Comparison of ENCODE assay signal across 8 cellular contexts in the genomic region with DNA sequence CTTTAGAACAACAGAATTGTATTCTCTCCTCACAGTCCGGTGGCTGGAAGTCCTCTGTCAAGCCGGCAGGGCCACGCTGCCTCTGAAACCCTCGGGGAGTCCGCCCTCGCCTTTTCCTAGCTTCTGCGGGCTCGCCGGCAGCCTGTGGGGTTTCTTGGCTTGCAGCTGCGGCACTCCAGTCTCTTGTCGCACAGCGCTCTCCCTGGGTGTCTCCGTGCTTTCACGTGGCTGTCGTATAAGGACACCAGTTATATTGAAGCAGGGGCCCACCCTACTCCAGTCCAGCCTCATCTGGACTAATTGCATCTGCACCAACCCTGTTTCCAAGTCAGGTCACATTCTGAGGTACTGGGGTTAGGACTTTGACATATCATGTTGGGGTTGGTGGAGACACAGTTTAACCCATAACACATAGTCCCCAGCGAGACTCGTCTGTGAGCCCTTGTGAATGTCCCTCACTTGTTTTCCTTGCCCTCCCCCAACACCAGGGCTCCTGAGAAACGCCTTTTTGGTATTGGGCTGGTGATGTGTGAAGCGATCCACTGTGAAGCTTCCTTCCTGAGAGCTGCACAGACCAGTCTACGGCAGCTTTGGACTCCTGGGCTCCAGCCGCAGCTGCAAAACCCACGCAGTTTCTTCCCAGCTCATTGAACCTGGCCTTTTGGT. TPM values are rescaled to one million over a fixed set of nuclear protein-coding genes. Genes with fewer than 3 reads are reported as not detected.
A peak's percentile ranks its signal among the peaks of the same experiment; 100 is the strongest.
DNase-seq lines count a peak whose midpoint lies in the region; ATAC-seq and TF ChIP-seq lines count a peak whose summit lies in the region.

No MANE protein-coding gene starts in this region.

- peak; percentile 30 for ATAC-seq in GM21447 (IDR thresholded peaks at IDR 0.05; ENCODE audit: unreplicated experiment)

- TF ChIP-seq POLR2A in lower leg skin (IDR thresholded peaks at IDR 0.05) = no peak

- intact Hi-C loops in ascending aorta (cut with DNase I) (loop anchor here (5.0 kb wide), 2 partner anchors 33 to 63 kb away; no protein-coding TSS in a partner anchor), lower leg skin (cut with DNase I; ENCODE audit: low total_unique reads) (no loop called here)

- whole genome bisulfite sequencing in HUES64 = 65% methylated on average over 20 of the region's 22 CpGs
- 36 to 56% methylated on average over 22 of the region's 22 CpGs for WGBS in lower leg skin, 2 donors

- DNase-seq in GM06990 (ENCODE audit: extremely low read depth, insufficient read length) (peak; percentile 78), ascending aorta (ENCODE audit: low spot score in 2 of 2) (peak in 1 of 2 donors; percentile 70), medulla oblongata (ENCODE audit: extremely low spot score) (peak; percentile 57), NOMO-1 (lab: John Stamatoyannopoulos, UW; ENCODE audit: unreplicated experiment in 2 of 2) (no peak), BE2C (no peak), lower leg skin (ENCODE audit: low spot score in 2 of 2) (no peak)

- H3K4me3 ChIP-seq in GM06990 (replicated peaks; ENCODE audit: low read depth, low read length) (peak overlapping the region; percentile 90), HUES64 (ENCODE audit: low read length) (no peak overlapping the region), ascending aorta (peak overlapping the region; percentile 41 to 47), BE2C (ENCODE audit: low read depth, low read length) (no peak overlapping the region), lower leg skin (ENCODE audit: low read depth, poor library complexity, severe bottlenecking) (no peak overlapping the region)

- H3K9ac ChIP-seq in HUES64 (ENCODE audit: low read depth, low read length) = peak overlapping the region; percentile 38

- H3K36me3 ChIP-seq in GM06990 (ENCODE audit: control insufficient read depth, insufficient read depth, low read length) (no peaks in the 10 kb centered on the region; the same call in 1 of the 2 replicates), HUES64 (ENCODE audit: insufficient read depth, low read length) (no peaks in the 10 kb centered on the region), ascending aorta (no peaks in the 10 kb centered on the region), BE2C (no peaks in the 10 kb centered on the region; the same call in 1 of the 2 replicates)

- H3K9me3 ChIP-seq in HUES64 (ENCODE audit: insufficient read depth, low read depth, low read length) (no peaks in the 10 kb centered on the region), ascending aorta (no peaks in the 10 kb centered on the region), BE2C (no peaks in the 10 kb centered on the region)

- no peaks in the 10 kb centered on the region for H3K27me3 ChIP-seq in GM06990 (replicated peaks; ENCODE audit: control insufficient read depth, insufficient read depth, low read length)
- H3K27me3 ChIP-seq in HUES64 (ENCODE audit: insufficient read depth, low read length) = no peaks in the 10 kb centered on the region
- no peaks in the 10 kb centered on the region for H3K27me3 ChIP-seq in ascending aorta
- no peaks in the 10 kb centered on the region for H3K27me3 ChIP-seq in BE2C

- H3K27ac ChIP-seq in HUES64 (ENCODE audit: low read depth, low read length) (peak overlapping the region; percentile 55; the same call in 1 of the 2 replicates), ascending aorta (peak overlapping the region; percentile 88 to 90)

- H3K4me1 ChIP-seq in HUES64 (ENCODE audit: insufficient read depth, low read length) (peaks cover 48% of the 10 kb centered on the region), ascending aorta (peaks cover 21 to 39% of the 10 kb centered on the region in 2 donors), BE2C (peaks cover 5% of the 10 kb centered on the region; the same call in 1 of the 2 replicates)

- TF ChIP-seq CTCF in GM06990 (IDR thresholded peaks at IDR 0.05; ENCODE audit: insufficient read depth, low read length, poor library complexity, severe bottlenecking) (no peak), ascending aorta (IDR thresholded peaks at IDR 0.05) (no peak), BE2C (IDR thresholded peaks at IDR 0.05; ENCODE audit: low read depth, low read length) (no peak), lower leg skin (IDR thresholded peaks at IDR 0.05) (no peak)

RNA-seq across cellular contexts. Expression of gene TMEM131L, which starts 22.7 kb away (rescaled TPM):
- polyA plus RNA-seq in HUES64 (2013, experiment 1 of 2) = 18.4 TPM
- 17.6 TPM for polyA plus RNA-seq in HUES64 (2013, experiment 2 of 2)
- total RNA-seq in ascending aorta = 6.9 TPM
- polyA plus RNA-seq in BE2C (2012; ENCODE audit: insufficient read depth, insufficient read length, low read depth) = 6.5 TPM
- 10 to 100 TPM in 3 of 4 donors, 1 to 10 TPM in 1; 8.3 to 15.9 (median 12.1) TPM for total RNA-seq in lower leg skin

Comparison
In these comparisons a context has a peak if more than half of its experiments do, and no peak if none do; other contexts are left out.
1. DNase-seq: peak in GM06990 (single experiment) and medulla oblongata (single experiment); none in NOMO-1 (0 of 2), BE2C (single experiment) and lower leg skin (0 of 2).
2. H3K4me3 ChIP-seq: peak in GM06990 (single experiment) and ascending aorta (2 of 2); none in HUES64 (single experiment), BE2C (single experiment) and lower leg skin (single experiment).